Comparison of ENCODE assay signal across 22 cellular contexts in genomic region chr4:119739796-119740195, GRCh38.
"Had no signal": no experiment of that assay in that cellular context is flagged by ENCODE, and none has a peak within 500 bp of the region (broad histone marks: within the 10 kb centered on the region; RNA-seq: fewer than 3 reads in every experiment).

No MANE protein-coding gene starts in this region.

- H3K4me3 Mint-ChIP-seq: dendritic cell treated with granulocyte-macrophage colony-stimulating factor and Interleukin-4, amounts not matched to agents 40 ng/mL and 50 ng/mL, for 4 days; endodermal cell; natural killer cell; neural progenitor cell; stimulated activated effector memory CD8-positive, alpha-beta T cell treated with anti-CD3 and anti-CD28 coated beads, Interleukin-12 subunit alpha, Interleukin-12 subunit beta, amount 100 ng/mL, for 72 hours had no signal

- ATAC-seq: esophagus mucosa; left lobe of liver; natural killer cell; stimulated activated effector memory CD8-positive, alpha-beta T cell treated with anti-CD3 and anti-CD28 coated beads, Interleukin-12 subunit alpha, Interleukin-12 subunit beta, amount 100 ng/mL, for 72 hours had no signal

- H3K4me1 Mint-ChIP-seq: natural killer cell; stimulated activated effector memory CD8-positive, alpha-beta T cell treated with anti-CD3 and anti-CD28 coated beads, Interleukin-12 subunit alpha, Interleukin-12 subunit beta, amount 100 ng/mL, for 72 hours had no signal

- H3K9me3 Mint-ChIP-seq: dendritic cell treated with granulocyte-macrophage colony-stimulating factor and Interleukin-4, amounts not matched to agents 40 ng/mL and 50 ng/mL, for 4 days; endodermal cell; neural progenitor cell; stimulated activated effector memory CD8-positive, alpha-beta T cell treated with anti-CD3 and anti-CD28 coated beads, Interleukin-12 subunit alpha, Interleukin-12 subunit beta, amount 100 ng/mL, for 72 hours had no signal

- H3K36me3 ChIP-seq: colonic mucosa, neural progenitor cell, prostate gland, right atrium auricular region, sigmoid colon, stomach, thyroid gland, vagina had no signal

- DNase-seq: colonic mucosa; effector CD8-positive, alpha-beta T cell; endodermal cell; head of caudate nucleus; mesendoderm; natural killer cell; sigmoid colon; stimulated activated CD4-positive, alpha-beta T cell treated with anti-CD3 and anti-CD28 coated beads, Interleukin-2, amount 100 ng/mL, for 24 hours; stimulated activated CD4-positive, alpha-beta T cell treated with anti-CD3 and anti-CD28 coated beads, Interleukin-4, amount 100 ng/mL, for 24 hours; stimulated activated naive CD4-positive, alpha-beta T cell treated with Interleukin-2 at 50 U/mL for 16 hours; stomach; thyroid gland; trophoblast cell had no signal

- H3K27me3 Mint-ChIP-seq: dendritic cell treated with granulocyte-macrophage colony-stimulating factor and Interleukin-4, amounts not matched to agents 40 ng/mL and 50 ng/mL, for 4 days had no signal

- H3K27ac Mint-ChIP-seq: dendritic cell treated with granulocyte-macrophage colony-stimulating factor and Interleukin-4, amounts not matched to agents 40 ng/mL and 50 ng/mL, for 4 days; endodermal cell; natural killer cell; neural progenitor cell; stimulated activated effector memory CD8-positive, alpha-beta T cell treated with anti-CD3 and anti-CD28 coated beads, Interleukin-12 subunit alpha, Interleukin-12 subunit beta, amount 100 ng/mL, for 72 hours had no signal

- H3K9me3 ChIP-seq: colonic mucosa, prostate gland, right atrium auricular region, sigmoid colon, stomach, thyroid gland, vagina had no signal

- H3K9ac ChIP-seq: neural progenitor cell had no signal

- H2AFZ ChIP-seq: neural progenitor cell had no signal

- H3K36me3 Mint-ChIP-seq: natural killer cell; neural progenitor cell; stimulated activated effector memory CD8-positive, alpha-beta T cell treated with anti-CD3 and anti-CD28 coated beads, Interleukin-12 subunit alpha, Interleukin-12 subunit beta, amount 100 ng/mL, for 72 hours had no signal

- H3K27ac ChIP-seq: colonic mucosa, epithelial cell of prostate, neural progenitor cell, prostate gland, right atrium auricular region, stomach, thyroid gland, vagina had no signal

- H3K27me3 ChIP-seq: colonic mucosa, neural progenitor cell, right atrium auricular region, sigmoid colon, stomach, thyroid gland, vagina had no signal

- H3K4me1 ChIP-seq: colonic mucosa, neural progenitor cell, prostate gland, thyroid gland had no signal

- H3K4me2 ChIP-seq: neural progenitor cell had no signal

- H3K4me3 ChIP-seq: colonic mucosa, neural progenitor cell, prostate gland, right atrium auricular region, sigmoid colon, stomach, thyroid gland, vagina had no signal
